In genomic region chr19:12872941-12873890, GRCh38 we compare ENCODE assay signal across 9 cellular contexts. TPM values are rescaled to one million over a fixed set of nuclear protein-coding genes. Genes with fewer than 3 reads are reported as not detected.
DNase-seq lines count a peak whose midpoint lies in the region; ATAC-seq and TF ChIP-seq lines count a peak whose summit lies in the region.
"Had no signal": no experiment of that assay in that cellular context is flagged by ENCODE, and none has a peak within 500 bp of the region (broad histone marks: within the 10 kb centered on the region; RNA-seq: fewer than 3 reads in every experiment).

No MANE protein-coding gene starts in this region.

- peaks cover 32% of the 10 kb centered on the region for H3K36me3 Mint-ChIP-seq in activated T-helper 17 cell treated with anti-CD3 and anti-CD28 coated beads, Interleukin-2, amount 50 U/mL, for 72 hours (ENCODE audit: low read depth)

- H3K36me3 ChIP-seq in heart right ventricle, result peaks cover 0 to 38% (median 16%) of the 10 kb centered on the region in 9 donors

- H3K4me3 ChIP-seq in NB4 (ENCODE audit: low read depth, low read length), result no peak overlapping the region
- H3K4me3 ChIP-seq in heart right ventricle, result peak overlapping the region in 8 of 10 donors; percentile 15 to 50 (median 31)

- TF ChIP-seq CTCF in NB4 (IDR thresholded peaks at IDR 0.05; ENCODE audit: low read depth, low read length) (no peak), heart right ventricle (IDR thresholded peaks at IDR 0.05) (peak in 3 of 9 donors; percentile 13 to 17 (median 13))

- no peak overlapping the region for H3K27ac ChIP-seq in heart right ventricle

- H3K4me3 Mint-ChIP-seq in activated T-helper 17 cell treated with anti-CD3 and anti-CD28 coated beads, Interleukin-2, amount 50 U/mL, for 72 hours, result peak overlapping the region; percentile 22

- H3K9me3 Mint-ChIP-seq in activated T-helper 17 cell treated with anti-CD3 and anti-CD28 coated beads, Interleukin-2, amount 50 U/mL, for 72 hours, result no peaks in the 10 kb centered on the region

- H3K27me3 Mint-ChIP-seq in activated T-helper 17 cell treated with anti-CD3 and anti-CD28 coated beads, Interleukin-2, amount 50 U/mL, for 72 hours, result no peaks in the 10 kb centered on the region

- H3K27me3 ChIP-seq in heart right ventricle, result peaks cover 0 to 12% (median 6%) of the 10 kb centered on the region in 7 donors

- peaks cover 0 to 9% (median 5%) of the 10 kb centered on the region in 9 donors for H3K4me1 ChIP-seq in heart right ventricle

- H3K4me1 Mint-ChIP-seq in activated T-helper 17 cell treated with anti-CD3 and anti-CD28 coated beads, Interleukin-2, amount 50 U/mL, for 72 hours, result peaks cover 5% of the 10 kb centered on the region

- intact Hi-C loops in heart right ventricle (cut with DNase I), result no loop called here

- WGBS in heart right ventricle, 2 donors, result 19 to 29% methylated on average over 70 of the region's 70 CpGs

- ATAC-seq in activated T-helper 17 cell treated with anti-CD3 and anti-CD28 coated beads, Interleukin-2, amount 50 U/mL, for 72 hours (replicated peaks), result peak; percentile 76
- ATAC-seq in heart right ventricle (peak; percentile 37 to 81 (median 69)), GM21447 (IDR thresholded peaks at IDR 0.05; ENCODE audit: unreplicated experiment) (no peak), HG03108 (IDR thresholded peaks at IDR 0.05; ENCODE audit: unreplicated experiment) (no peak)

- no peak overlapping the region for H3K27ac Mint-ChIP-seq in activated T-helper 17 cell treated with anti-CD3 and anti-CD28 coated beads, Interleukin-2, amount 50 U/mL, for 72 hours

- DNase-seq in DMS53 (lab: John Stamatoyannopoulos, UW) (peak; percentile 97), NB4 (ENCODE audit: low read depth) (peak; percentile 49), heart right ventricle (peak in 1 of 2 donors; percentile 24), middle frontal gyrus (ENCODE audit: extremely low spot score, low spot score) (no peak)
- DNase-seq in stimulated activated CD4-positive, alpha-beta T cell treated with anti-CD3 and anti-CD28 coated beads, Interleukin-12 subunit alpha, Interleukin-12 subunit beta, amount 100 ng/mL, for 48 hours (ENCODE audit: low read depth in 2 of 3, low spot score in 1 of 3), result peak; percentile 43 to 63 (median 61)

- no peak for TF ChIP-seq POLR2A in NB4 (IDR thresholded peaks at IDR 0.05; ENCODE audit: extremely low read depth, insufficient read length)

- peaks cover 0 to 4% (median 0%) of the 10 kb centered on the region in 11 donors for H3K9me3 ChIP-seq in heart right ventricle

RNA-seq across cellular contexts. Expression of gene DNASE2, which starts 8.0 kb away (rescaled TPM):
- 10 to 100 TPM; 32.5 to 34.2 TPM for total RNA-seq in activated T-helper 17 cell treated with anti-CD3 and anti-CD28 coated beads, Interleukin-2, amount 50 U/mL, for 72 hours
- total RNA-seq in heart right ventricle, result 10 to 100 TPM; 16.9 to 34.9 (median 19.9) TPM
- polyA plus RNA-seq in heart right ventricle, result 10 to 100 TPM; 10.5 to 25.6 TPM

RNA-seq across cellular contexts. Expression of gene KLF1, which starts 13.8 kb away (rescaled TPM):
- under 1 TPM in 1 of 2 donors, not detected in 1; 0.61 TPM for total RNA-seq in activated T-helper 17 cell treated with anti-CD3 and anti-CD28 coated beads, Interleukin-2, amount 50 U/mL, for 72 hours
- total RNA-seq in heart right ventricle, result under 1 TPM in 1 of 10 donors, not detected in 9; 0.13 TPM
- not detected for polyA plus RNA-seq in heart right ventricle
- total RNA-seq: mononuclear cell had no signal

RNA-seq across cellular contexts. Expression of gene GCDH, which starts 17.7 kb away (rescaled TPM):
- total RNA-seq in activated T-helper 17 cell treated with anti-CD3 and anti-CD28 coated beads, Interleukin-2, amount 50 U/mL, for 72 hours, result 10 to 100 TPM; 25.8 to 48.4 TPM
- total RNA-seq in heart right ventricle, result 10 to 100 TPM; 32.4 to 53.2 (median 45.1) TPM
- polyA plus RNA-seq in heart right ventricle, result 10 to 100 TPM; 22.6 to 72.3 TPM

RNA-seq across cellular contexts. Expression of gene MAST1, which starts 34.9 kb away (rescaled TPM):
- total RNA-seq in activated T-helper 17 cell treated with anti-CD3 and anti-CD28 coated beads, Interleukin-2, amount 50 U/mL, for 72 hours, result 1 to 10 TPM; 2.4 to 2.6 TPM
- total RNA-seq in heart right ventricle, result under 1 TPM in 8 of 10 donors, not detected in 2; 0.15 to 0.88 (median 0.37) TPM
- polyA plus RNA-seq in heart right ventricle, result under 1 TPM; 0.07 to 0.23 TPM

RNA-seq across cellular contexts. Expression of gene RTBDN, which starts 38.8 kb away (rescaled TPM):
- total RNA-seq in activated T-helper 17 cell treated with anti-CD3 and anti-CD28 coated beads, Interleukin-2, amount 50 U/mL, for 72 hours, result not detected
- total RNA-seq in heart right ventricle, result not detected
- polyA plus RNA-seq in heart right ventricle, result not detected

Comparison
In these comparisons a context has a peak if more than half of its experiments do, and no peak if none do; other contexts are left out.
1. ATAC-seq: peak in activated T-helper 17 cell treated with anti-CD3 and anti-CD28 coated beads, Interleukin-2, amount 50 U/mL, for 72 hours (single experiment) and heart right ventricle (8 of 8); none in GM21447 (single experiment) and HG03108 (single experiment).